In the genomic region with DNA sequence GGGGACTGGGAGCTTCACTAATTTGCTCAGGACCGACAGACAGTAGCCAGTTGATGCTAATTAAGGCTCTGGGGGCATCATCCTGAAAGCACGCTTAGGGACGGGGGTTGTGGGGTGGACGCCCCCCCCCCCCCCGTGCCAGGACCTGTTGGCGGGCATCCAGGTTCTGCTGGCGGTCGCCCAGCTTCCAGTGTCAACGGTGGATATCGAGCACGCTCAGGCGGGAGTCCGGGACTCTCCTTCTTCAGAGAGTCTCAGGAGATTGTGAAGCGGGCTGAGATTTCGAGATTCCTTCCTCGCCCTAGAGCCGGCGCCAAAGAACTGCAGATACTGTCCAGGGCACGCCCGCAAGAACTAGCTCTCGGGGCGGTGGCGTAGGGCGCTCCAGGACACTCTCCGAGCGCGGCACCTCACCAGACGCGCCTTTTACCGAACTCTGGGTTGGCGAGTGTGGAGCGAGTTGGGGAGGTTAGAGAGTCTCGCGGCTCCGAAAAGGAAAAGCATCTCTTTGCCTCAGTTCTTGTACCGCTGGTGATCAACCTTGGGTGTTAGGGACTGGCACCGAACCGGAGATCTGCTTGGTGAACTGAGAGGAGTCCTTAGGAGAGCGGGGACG, we compare ENCODE assay signal across 1 cellular context.
TF ChIP-seq lines count a peak whose summit lies in the region.

No MANE protein-coding gene starts in this region.

TF ChIP-seq in SK-N-SH treated with all-trans-retinoic acid at 6 μM for 48 hours, 23 proteins besides CTCF, POLR2A, EP300 and RAD21 (continued from another document):
- TF ChIP-seq, protein P1, sequence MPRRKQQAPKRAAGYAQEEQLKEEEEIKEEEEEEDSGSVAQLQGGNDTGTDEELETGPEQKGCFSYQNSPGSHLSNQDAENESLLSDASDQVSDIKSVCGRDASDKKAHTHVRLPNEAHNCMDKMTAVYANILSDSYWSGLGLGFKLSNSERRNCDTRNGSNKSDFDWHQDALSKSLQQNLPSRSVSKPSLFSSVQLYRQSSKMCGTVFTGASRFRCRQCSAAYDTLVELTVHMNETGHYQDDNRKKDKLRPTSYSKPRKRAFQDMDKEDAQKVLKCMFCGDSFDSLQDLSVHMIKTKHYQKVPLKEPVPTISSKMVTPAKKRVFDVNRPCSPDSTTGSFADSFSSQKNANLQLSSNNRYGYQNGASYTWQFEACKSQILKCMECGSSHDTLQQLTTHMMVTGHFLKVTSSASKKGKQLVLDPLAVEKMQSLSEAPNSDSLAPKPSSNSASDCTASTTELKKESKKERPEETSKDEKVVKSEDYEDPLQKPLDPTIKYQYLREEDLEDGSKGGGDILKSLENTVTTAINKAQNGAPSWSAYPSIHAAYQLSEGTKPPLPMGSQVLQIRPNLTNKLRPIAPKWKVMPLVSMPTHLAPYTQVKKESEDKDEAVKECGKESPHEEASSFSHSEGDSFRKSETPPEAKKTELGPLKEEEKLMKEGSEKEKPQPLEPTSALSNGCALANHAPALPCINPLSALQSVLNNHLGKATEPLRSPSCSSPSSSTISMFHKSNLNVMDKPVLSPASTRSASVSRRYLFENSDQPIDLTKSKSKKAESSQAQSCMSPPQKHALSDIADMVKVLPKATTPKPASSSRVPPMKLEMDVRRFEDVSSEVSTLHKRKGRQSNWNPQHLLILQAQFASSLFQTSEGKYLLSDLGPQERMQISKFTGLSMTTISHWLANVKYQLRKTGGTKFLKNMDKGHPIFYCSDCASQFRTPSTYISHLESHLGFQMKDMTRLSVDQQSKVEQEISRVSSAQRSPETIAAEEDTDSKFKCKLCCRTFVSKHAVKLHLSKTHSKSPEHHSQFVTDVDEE (CRISPR knock-in tag; IDR thresholded peaks at IDR 0.05), result no peak
- TF ChIP-seq PPARA (CRISPR knock-in tag; IDR thresholded peaks at IDR 0.05; ENCODE audit: borderline replicate concordance) (no peak), ZNF70 (CRISPR knock-in tag; IDR thresholded peaks at IDR 0.05) (no peak), ZFP3 (CRISPR knock-in tag; IDR thresholded peaks at IDR 0.05) (no peak), GLIS3 (CRISPR knock-in tag; IDR thresholded peaks at IDR 0.05) (no peak), ARNTL (CRISPR knock-in tag; IDR thresholded peaks at IDR 0.05; ENCODE audit: borderline replicate concordance, low read depth) (no peak), POU6F1 (CRISPR knock-in tag; IDR thresholded peaks at IDR 0.05; ENCODE audit: borderline replicate concordance, low read depth) (no peak), TCF4 (CRISPR knock-in tag; IDR thresholded peaks at IDR 0.05; ENCODE audit: borderline replicate concordance) (no peak), CSDC2 (CRISPR knock-in tag; IDR thresholded peaks at IDR 0.05) (no peak)
